Comparison of ENCODE assay signal across 5 cellular contexts in genomic region chr5:109025729-109026128, GRCh38.
DNase-seq lines count a peak whose midpoint lies in the region; ATAC-seq, FAIRE-seq and TF ChIP-seq lines count a peak whose summit lies in the region.
"Not testable (repeated sequence)": the region's sequence is repeated elsewhere in the genome, so short reads cannot be mapped to it uniquely, and the experiment has no call there.

No MANE protein-coding gene starts in this region.

- not testable (repeated sequence) for H3K4me2 ChIP-seq in A549; K562 (ENCODE audit: insufficient read depth, low read length)
- H3K4me2 ChIP-seq in KMS-11 = peak overlapping the region; percentile 29

- H3K27me3 ChIP-seq in KMS-11 (ENCODE audit: insufficient read depth, low read depth); K562 (ENCODE audit: control insufficient read depth in 2 of 2, insufficient read depth in 2 of 2, low read length in 2 of 2): not testable (repeated sequence)

- intact Hi-C loops in K562 (cut with micrococcal nuclease) = not testable (repeated sequence)

- POLR2A ChIA-PET in A549 (lab: Yijun Ruan, JAX) = not testable (repeated sequence)
- POLR2A ChIA-PET in K562 (lab: Yijun Ruan, JAX) = interaction anchor here (0.5 kb wide), 1 partner anchor 141 kb away, joined by 3 read pairs; no protein-coding TSS in a partner anchor

- not testable (repeated sequence) for FAIRE-seq in A549 (lab: Jason Lieb, UNC); K562 (lab: Jason Lieb, UNC)
- peak; percentile 33 for FAIRE-seq in islet of Langerhans (lab: Jason Lieb, UNC)

- not testable (repeated sequence) for H3K4me3 ChIP-seq in A549; KMS-11 (IDR thresholded peaks at IDR 0.05; ENCODE audit: insufficient read depth, low read depth, low read length); K562

- ATAC-seq in A549, K562: not testable (repeated sequence)

- CTCF ChIA-PET in A549 (lab: Yijun Ruan, JAX); K562 (lab: Yijun Ruan, JAX; ENCODE audit: low intra/inter-chr PET ratio): not testable (repeated sequence)

- H3K9me1 ChIP-seq in K562 (ENCODE audit: control insufficient read depth, insufficient read depth, low read length) = not testable (repeated sequence)

- not testable (repeated sequence) for H3K36me3 ChIP-seq in KMS-11 (ENCODE audit: insufficient read depth); K562 (ENCODE audit: control insufficient read depth, insufficient read depth, low read length)

- WGBS in A549 (ENCODE audit: missing lambda C conversion rate) = 0% methylated on average over 1 of the region's 1 CpG
- 0% methylated on average over 1 of the region's 1 CpG for WGBS in K562 (ENCODE audit: insufficient coverage, low coverage, missing lambda C conversion rate)

- not testable (repeated sequence) for H3K79me2 ChIP-seq in KMS-11 (ENCODE audit: insufficient read depth, low read depth); K562 (ENCODE audit: control insufficient read depth, insufficient read depth, low read length)

- TF ChIP-seq RAD21 in A549 (conservative IDR thresholded peaks at IDR 0.05 in 1 of 2, IDR thresholded peaks at IDR 0.05 in 1 of 2); K562 (CRISPR knock-in tag; conservative IDR thresholded peaks at IDR 0.05 in 1 of 2, IDR thresholded peaks at IDR 0.05 in 1 of 2): not testable (repeated sequence)

- H3K4me1 ChIP-seq in A549; K562 (replicated peaks in 1 of 2; ENCODE audit: control insufficient read depth in 2 of 2, insufficient read depth in 2 of 2, low read length in 2 of 2): not testable (repeated sequence)
- peaks cover 41% of the 10 kb centered on the region for H3K4me1 ChIP-seq in KMS-11 (ENCODE audit: low read depth, poor library complexity, severe bottlenecking)

- TF ChIP-seq EP300 in A549 (IDR thresholded peaks at IDR 0.05); K562 (IDR thresholded peaks at IDR 0.05; ENCODE audit: low read length): not testable (repeated sequence)

- in situ Hi-C loops in K562 (cut with MboI) = not testable (repeated sequence)

- not testable (repeated sequence) for H4K20me1 ChIP-seq in KMS-11 (ENCODE audit: insufficient read depth); K562 (replicated peaks; ENCODE audit: control insufficient read depth, insufficient read depth, low read length)

- not testable (repeated sequence) for H3K9ac ChIP-seq in KMS-11; K562 (ENCODE audit: insufficient read depth in 1 of 2, low read depth in 2 of 2, low read length in 2 of 2)

- not testable (repeated sequence) for TF ChIP-seq POLR2A in A549 (IDR thresholded peaks at IDR 0.05; ENCODE audit: low read length); K562 (conservative IDR thresholded peaks at IDR 0.05)

- not testable (repeated sequence) for H3K9me3 ChIP-seq in A549; K562 (replicated peaks; ENCODE audit: control insufficient read depth, insufficient read depth, low read depth, low read length)

- not testable (repeated sequence) for H3K27ac ChIP-seq in A549; KMS-11; K562 (ENCODE audit: extremely low read depth, low read depth, low read length)

- DNase-seq in A549 (ENCODE audit: low read depth in 1 of 2, low spot score in 1 of 2); K562 (ENCODE audit: extremely low read depth in 1 of 4, low spot score in 3 of 4): not testable (repeated sequence)
- DNase-seq in RPMI8226 = peak; percentile 7

- TF ChIP-seq CTCF in A549 (IDR thresholded peaks at IDR 0.05); KMS-11 (conservative IDR thresholded peaks at IDR 0.05; ENCODE audit: low read depth, low read length); K562 (IDR thresholded peaks at IDR 0.05 in 2 of 3, conservative IDR thresholded peaks at IDR 0.05 in 1 of 3; ENCODE audit: insufficient read depth in 2 of 3, low read depth in 1 of 3, low read length in 3 of 3): not testable (repeated sequence)

- BruUV-seq in K562 (replicated peaks; lab: Mats Ljungman, UMichigan) = not testable (repeated sequence)

- H2AFZ ChIP-seq in KMS-11 (ENCODE audit: low read depth); K562 (ENCODE audit: low read depth, low read length): not testable (repeated sequence)

TF ChIP-seq in A549, 52 proteins besides CTCF, POLR2A, EP300 and RAD21:
- peak; percentile 56 for TF ChIP-seq MAFK (IDR thresholded peaks at IDR 0.05; ENCODE audit: partially characterized antibody)

TF ChIP-seq in K562, 482 proteins besides CTCF, POLR2A, EP300 and RAD21:
- peak; percentile 16; the same call in 1 of the 2 replicates for TF ChIP-seq MAFK (IDR thresholded peaks at IDR 0.05; ENCODE audit: low read length)
- TF ChIP-seq ZNF316 (IDR thresholded peaks at IDR 0.05) = peak; percentile 53; the same call in 1 of the 2 replicates
- peak; percentile 28; the same call in 1 of the 2 replicates for TF ChIP-seq MAFF (IDR thresholded peaks at IDR 0.05; ENCODE audit: low read length)
